In genomic region chr6:129710722-129711631, GRCh38 we compare ENCODE assay signal across 9 cellular contexts. TPM values are rescaled to one million over a fixed set of nuclear protein-coding genes. Genes with fewer than 3 reads are reported as not detected.
DNase-seq lines count a peak whose midpoint lies in the region; ATAC-seq, FAIRE-seq and TF ChIP-seq lines count a peak whose summit lies in the region.
"Had no signal": no experiment of that assay in that cellular context is flagged by ENCODE, and none has a peak within 500 bp of the region (broad histone marks: within the 10 kb centered on the region; RNA-seq: fewer than 3 reads in every experiment).

No MANE protein-coding gene starts in this region.

- POLR2A ChIA-PET in K562 (lab: Yijun Ruan, JAX): interaction anchor here (0.6 to 4.8 kb wide), 9 partner anchors 11 to 271 kb away, joined by 3 to 36 read pairs (median 4); no protein-coding TSS in a partner anchor

- no peak overlapping the region for H3K23ac ChIP-seq in mesendoderm (ENCODE audit: low read length)

- no peak overlapping the region for H2BK120ac ChIP-seq in mesendoderm (ENCODE audit: low read depth, low read length)

- peaks cover 7 to 19% of the 10 kb centered on the region in 2 experiments; a peak in 3 of 5 replicates for H3K4me1 ChIP-seq in K562 (replicated peaks in 1 of 2; ENCODE audit: control insufficient read depth in 2 of 2, insufficient read depth in 2 of 2, low read length in 2 of 2)
- no peaks in the 10 kb centered on the region for H3K4me1 ChIP-seq in mesendoderm (ENCODE audit: control insufficient read depth, low read depth, low read length)
- H3K4me1 ChIP-seq in aorta (ENCODE audit: control insufficient read depth in 1 of 2, insufficient read depth in 2 of 2, low read length in 2 of 2): no peaks in the 10 kb centered on the region

- H3K27me3 Mint-ChIP-seq in stimulated activated naive CD8-positive, alpha-beta T cell treated with anti-CD3 and anti-CD28 coated beads, Interleukin-15, Interleukin-2, amounts not matched to agents 100 ng/mL and 50 ng/mL, for 24 hours: peaks cover 5% of the 10 kb centered on the region

- peaks cover 40% of the 10 kb centered on the region for H3K79me2 ChIP-seq in K562 (ENCODE audit: control insufficient read depth, insufficient read depth, low read length)
- no peaks in the 10 kb centered on the region for H3K79me2 ChIP-seq in mesendoderm (ENCODE audit: control insufficient read depth, insufficient read depth, low read length)

- no peak overlapping the region for H2BK5ac ChIP-seq in mesendoderm (ENCODE audit: low read length)

- intact Hi-C loops in K562 (cut with micrococcal nuclease): loop anchor here (2.0 kb wide), 1 partner anchor 26 kb away; no protein-coding TSS in a partner anchor
- intact Hi-C loops in aorta (cut with DNase I): loop anchor here in 1 of 2 donors (2.0 kb wide), 1 partner anchor 28 kb away; no protein-coding TSS in a partner anchor

- H2AFZ ChIP-seq in K562 (ENCODE audit: low read depth, low read length): peak overlapping the region; percentile 98

- peak overlapping the region; percentile 90 for H3K27ac Mint-ChIP-seq in stimulated activated naive CD8-positive, alpha-beta T cell treated with anti-CD3 and anti-CD28 coated beads, Interleukin-15, Interleukin-2, amounts not matched to agents 100 ng/mL and 50 ng/mL, for 24 hours

- 26% methylated on average over 8 of the region's 8 CpGs for WGBS in K562 (ENCODE audit: insufficient coverage, low coverage, missing lambda C conversion rate)
- no CpG with 5 or more reads among the region's 8 CpGs for WGBS in mesendoderm (ENCODE audit: extremely low coverage, insufficient coverage, low lambda C conversion rate)
- WGBS in aorta, 2 donors: 41 to 44% methylated on average over 8 of the region's 8 CpGs

- no peaks in the 10 kb centered on the region; the same call in 1 of the 3 replicates for H3K36me3 ChIP-seq in K562 (ENCODE audit: control insufficient read depth, insufficient read depth, low read length)
- no peaks in the 10 kb centered on the region for H3K36me3 ChIP-seq in mesendoderm (ENCODE audit: control insufficient read depth, insufficient read depth, low read length)
- no peaks in the 10 kb centered on the region for H3K36me3 ChIP-seq in aorta (ENCODE audit: control insufficient read depth in 1 of 2, insufficient read depth in 2 of 2, low read length in 1 of 2)

- H4K5ac ChIP-seq in mesendoderm (ENCODE audit: low read length): no peak overlapping the region

- H2AK5ac ChIP-seq in mesendoderm (ENCODE audit: low read length): no peak overlapping the region

- CTCF ChIA-PET in K562 (lab: Yijun Ruan, JAX; ENCODE audit: low intra/inter-chr PET ratio): interaction anchor here (0.6 kb wide), 1 partner anchor 20 kb away, joined by 3 read pairs; no protein-coding TSS in a partner anchor

- H3K36me3 Mint-ChIP-seq in stimulated activated naive CD8-positive, alpha-beta T cell treated with anti-CD3 and anti-CD28 coated beads, Interleukin-15, Interleukin-2, amounts not matched to agents 100 ng/mL and 50 ng/mL, for 24 hours (ENCODE audit: low read depth): no peaks in the 10 kb centered on the region

- in situ Hi-C loops in K562 (cut with MboI): no loop called here

- H3K79me1 ChIP-seq in mesendoderm (ENCODE audit: low read length): no peaks in the 10 kb centered on the region

- H3K4me3 ChIP-seq in K562 (peak overlapping the region; percentile 64), mesendoderm (ENCODE audit: low read length) (no peak overlapping the region), aorta (ENCODE audit: low read length in 2 of 2) (peak overlapping the region; percentile 44 to 76)

- no peak for TF ChIP-seq CTCF in K562 (IDR thresholded peaks at IDR 0.05 in 2 of 3, conservative IDR thresholded peaks at IDR 0.05 in 1 of 3; ENCODE audit: insufficient read depth in 2 of 3, low read depth in 1 of 3, low read length in 3 of 3)

- no peaks in the 10 kb centered on the region for H3K9me1 ChIP-seq in K562 (ENCODE audit: control insufficient read depth, insufficient read depth, low read length)

- DNase-seq in stimulated activated naive CD8-positive, alpha-beta T cell treated with anti-CD3 and anti-CD28 coated beads, Interleukin-15, Interleukin-2, amounts not matched to agents 100 U/mL and 50 U/mL, for 24 hours: no peak
- DNase-seq in K562 (ENCODE audit: extremely low read depth in 1 of 4, low spot score in 3 of 4) (no peak), mesendoderm (no peak), aorta (no peak), HuH-7 (ENCODE audit: low spot score) (no peak), pons (ENCODE audit: low spot score) (no peak)

- H2BK15ac ChIP-seq in mesendoderm (replicated peaks; ENCODE audit: low read depth): no peak overlapping the region

- H3K27ac ChIP-seq in K562 (ENCODE audit: extremely low read depth, low read depth, low read length): peak overlapping the region; percentile 81
- no peak overlapping the region for H3K27ac ChIP-seq in mesendoderm (ENCODE audit: low read depth, low read length)
- H3K27ac ChIP-seq in aorta (ENCODE audit: low read depth in 1 of 2, low read length in 2 of 2): no peak overlapping the region

- BruUV-seq in K562 (replicated peaks; lab: Mats Ljungman, UMichigan): no TSS peak

- H3K9ac ChIP-seq in K562 (ENCODE audit: insufficient read depth in 1 of 2, low read depth in 2 of 2, low read length in 2 of 2): peak overlapping the region in 1 of 2 experiments; percentile 75; a peak in 2 of 4 replicates
- peak overlapping the region; percentile 45 for H3K9ac ChIP-seq in mesendoderm (ENCODE audit: low read length)

- H3K4me1 Mint-ChIP-seq in stimulated activated naive CD8-positive, alpha-beta T cell treated with anti-CD3 and anti-CD28 coated beads, Interleukin-15, Interleukin-2, amounts not matched to agents 100 ng/mL and 50 ng/mL, for 24 hours (ENCODE audit: low read depth): peaks cover 36% of the 10 kb centered on the region

- TF ChIP-seq EP300 in K562 (IDR thresholded peaks at IDR 0.05; ENCODE audit: low read length): no peak

- H4K20me1 ChIP-seq in K562 (replicated peaks; ENCODE audit: control insufficient read depth, insufficient read depth, low read length): peaks cover 4% of the 10 kb centered on the region; the same call in 1 of the 2 replicates

- H3K4me2 ChIP-seq in K562 (ENCODE audit: insufficient read depth, low read length) (peak overlapping the region; percentile 99), mesendoderm (ENCODE audit: low read length) (peak overlapping the region; percentile 31)

- no peak for TF ChIP-seq POLR2A in K562 (conservative IDR thresholded peaks at IDR 0.05)

- H3K56ac ChIP-seq in mesendoderm (ENCODE audit: low read length): peak overlapping the region; percentile 44

- no peak for TF ChIP-seq RAD21 in K562 (CRISPR knock-in tag; conservative IDR thresholded peaks at IDR 0.05 in 1 of 2, IDR thresholded peaks at IDR 0.05 in 1 of 2)

- peak overlapping the region; percentile 34 for H3K18ac ChIP-seq in mesendoderm (ENCODE audit: low read length)

- H3K27me3 ChIP-seq in K562 (ENCODE audit: control insufficient read depth in 2 of 2, insufficient read depth in 2 of 2, low read length in 2 of 2): no peaks in the 10 kb centered on the region
- no peaks in the 10 kb centered on the region for H3K27me3 ChIP-seq in mesendoderm (ENCODE audit: insufficient read depth, low read length, poor library complexity)
- H3K27me3 ChIP-seq in aorta (ENCODE audit: control insufficient read depth in 1 of 2, insufficient read depth in 2 of 2, low read length in 1 of 2): no peaks in the 10 kb centered on the region

- no peaks in the 10 kb centered on the region for H3K9me3 ChIP-seq in K562 (replicated peaks; ENCODE audit: control insufficient read depth, insufficient read depth, low read depth, low read length)
- no peaks in the 10 kb centered on the region for H3K9me3 ChIP-seq in aorta (ENCODE audit: control insufficient read depth, low read length)

- FAIRE-seq in K562 (lab: Jason Lieb, UNC): no peak
- FAIRE-seq: colon had no signal

- no peak overlapping the region for H4K8ac ChIP-seq in mesendoderm (ENCODE audit: low read depth, low read length)

- no peaks in the 10 kb centered on the region for H3K9me3 Mint-ChIP-seq in stimulated activated naive CD8-positive, alpha-beta T cell treated with anti-CD3 and anti-CD28 coated beads, Interleukin-15, Interleukin-2, amounts not matched to agents 100 ng/mL and 50 ng/mL, for 24 hours

- no peak for ATAC-seq in stimulated activated naive CD8-positive, alpha-beta T cell treated with anti-CD3 and anti-CD28 coated beads, Interleukin-15, Interleukin-2, amounts not matched to agents 100 U/mL and 50 U/mL, for 24 hours
- ATAC-seq in K562: peak; percentile 3; the same call in 2 of the 3 replicates
- no peak for ATAC-seq in aorta (ENCODE audit: low FRiP score)
- no peak for ATAC-seq in HG02970 (IDR thresholded peaks at IDR 0.05; ENCODE audit: low FRiP score, unreplicated experiment)

- H3K4me3 Mint-ChIP-seq in stimulated activated naive CD8-positive, alpha-beta T cell treated with anti-CD3 and anti-CD28 coated beads, Interleukin-15, Interleukin-2, amounts not matched to agents 100 ng/mL and 50 ng/mL, for 24 hours: peak overlapping the region; percentile 93

- no peak overlapping the region for H3K4ac ChIP-seq in mesendoderm (ENCODE audit: low read depth, low read length)

TF ChIP-seq in K562, 482 proteins besides CTCF, POLR2A, EP300 and RAD21 (continues in another document):
- TF ChIP-seq EHMT2 (IDR thresholded peaks at IDR 0.05) (no peak; the same call in 1 of the 2 replicates), ZNF121 (CRISPR knock-in tag; conservative IDR thresholded peaks at IDR 0.05) (peak; percentile 34), ZKSCAN8 (CRISPR knock-in tag; IDR thresholded peaks at IDR 0.05) (no peak), MTA2 (IDR thresholded peaks at IDR 0.05; ENCODE audit: low read depth) (no peak)

RNA-seq across cellular contexts. Expression of gene ARHGAP18, which starts 1.0 kb away (rescaled TPM):
- total RNA-seq in K562 (2011; cell fraction: chromatin; rRNA removed; ENCODE audit: low replicate concordance): 15.1 and 38.1 TPM in 2 replicates
- total RNA-seq in K562 (2011; cell fraction: nucleolus; rRNA removed): 9.8 and 11.2 TPM in 2 replicates
- 14.4 and 21.6 TPM in 2 replicates for total RNA-seq in K562 (2011; cell fraction: nucleoplasm; rRNA removed)
- total RNA-seq in K562 (2014; rRNA removed) (15.5 and 16.2 TPM in 2 replicates), K562 (2014; rRNA removed; fragmentation: Illumina TruSeq; extraction: Trizol) (29.7 and 33.9 TPM in 2 replicates), K562 (2015; rRNA removed; fragmentation: Illumina TruSeq; extraction: Trizol) (21.6 and 24.3 TPM in 2 replicates), K562 (2021) (18.4 and 21.1 TPM in 2 replicates), aorta (10 to 100 TPM; 16.3 to 24.4 TPM)
- polyA plus RNA-seq in K562 (2011; rRNA removed) (25.6 and 25.8 TPM in 2 replicates), K562 (2014; fragmentation: Illumina TruSeq; extraction: Trizol) (20.2 and 22.0 TPM in 2 replicates), K562 (2014; fragmentation: Nextera tagmentation; extraction: Ambion mirVana) (10 to 100 TPM; 17.8 to 19.0 TPM), K562 (2014; rRNA removed) (11.8 and 13.3 TPM in 2 replicates), aorta (10 to 100 TPM in 1 of 2 donors, 1 to 10 TPM in 1; 8.0 to 15.0 TPM)
- polyA plus RNA-seq in K562 (2011; cell fraction: cytosol; rRNA removed): 4.0 and 10.9 TPM in 2 replicates
- 7.1 and 10.8 TPM in 2 replicates for polyA plus RNA-seq in K562 (2011; cell fraction: nucleus; rRNA removed)
- polyA plus RNA-seq in K562 (2012): 14.6 and 19.2 TPM in 2 replicates
- polyA minus RNA-seq in K562 (2011; rRNA and poly(A)+ RNA removed): 38.4 and 50.9 TPM in 2 replicates
- 16.6 and 20.7 TPM in 2 replicates for polyA minus RNA-seq in K562 (2011; cell fraction: cytosol; rRNA and poly(A)+ RNA removed)
- polyA minus RNA-seq in K562 (2011; cell fraction: nucleus; rRNA and poly(A)+ RNA removed): 13.2 and 34.0 TPM in 2 replicates
- polyA plus RNA-seq in mesendoderm (2013, experiment 1 of 2): 5.2 TPM
- polyA plus RNA-seq in mesendoderm (2013, experiment 2 of 2): 4.9 TPM
